8 cellular contexts compared by ENCODE assay signal in genomic region chr22:17121235-17122195, GRCh38. TPM values are rescaled to one million over a fixed set of nuclear protein-coding genes. Genes with fewer than 3 reads are reported as not detected.
A peak's percentile ranks its signal among the peaks of the same experiment; 100 is the strongest.
DNase-seq lines count a peak whose midpoint lies in the region; ATAC-seq and TF ChIP-seq lines count a peak whose summit lies in the region.

Gene TMEM121B (minus strand): TSS chr22:17121360. CDS start chr22:17121127, 233 bp downstream.

- no peaks in the 10 kb centered on the region for H3K27me3 ChIP-seq in Karpas-422 (ENCODE audit: low read length)

- no peak within 1 kb of the TSS for H3K9ac ChIP-seq in Karpas-422 (ENCODE audit: low read length)

- H2AFZ ChIP-seq in Karpas-422 (ENCODE audit: low read length) = no peak within 1 kb of the TSS

- no peak for TF ChIP-seq CTCF in choroid plexus epithelial cell (conservative IDR thresholded peaks at IDR 0.05; ENCODE audit: low read depth, low read length)

- H3K79me2 ChIP-seq in Karpas-422 (ENCODE audit: low read length) = no peaks in the 10 kb centered on the region

- no peaks in the 10 kb centered on the region for H3K9me2 ChIP-seq in Karpas-422 (replicated peaks; ENCODE audit: insufficient read depth, low read length)

- no peaks in the 10 kb centered on the region for H3K36me3 ChIP-seq in Karpas-422 (ENCODE audit: insufficient read depth, low read length)

- H3K4me1 ChIP-seq in Karpas-422 (ENCODE audit: low read length) = no peaks in the 10 kb centered on the region

- no peak within 1 kb of the TSS for H3K27ac ChIP-seq in Karpas-422 (ENCODE audit: low read length)

- no peaks in the 10 kb centered on the region for H3K9me3 ChIP-seq in Karpas-422 (ENCODE audit: low read length)

- in situ Hi-C loops in Caki2 (cut with HindIII; ENCODE audit: low pct_unique_long_range_greater_than_20kb, low sequenced_read_pairs) = no loop called here

- H3K4me3 ChIP-seq in Karpas-422 (ENCODE audit: low read length) (no peak within 1 kb of the TSS), choroid plexus epithelial cell (ENCODE audit: low read depth, low read length) (peak within 1 kb of the TSS; percentile 42)

- ATAC-seq in GM21737 (IDR thresholded peaks at IDR 0.05; ENCODE audit: unreplicated experiment) = no peak

- DNase-seq in Caki2 (ENCODE audit: low read depth) (peak; percentile 76), Karpas-422 (no peak), RPMI7951 (ENCODE audit: low read depth) (peak; percentile 4), choroid plexus epithelial cell (ENCODE audit: low read depth) (peak; percentile 44), kidney tubule cell (ENCODE audit: low spot score) (peak; percentile 72), GM19238 (ENCODE audit: insufficient read length, low spot score) (no peak)
- peak; percentile 18 for DNase-seq in stimulated activated CD4-positive, alpha-beta T cell treated with anti-CD3 and anti-CD28 coated beads, Interleukin-4, amount 100 ng/mL, for 24 hours

- H4K20me1 ChIP-seq in Karpas-422 (ENCODE audit: insufficient read depth, low read depth, low read length) = peaks cover 4% of the 10 kb centered on the region; the same call in 1 of the 2 replicates

- peak within 1 kb of the TSS; percentile 38 for H3K4me2 ChIP-seq in Karpas-422 (ENCODE audit: low read depth, low read length, poor library complexity, severe bottlenecking)

RNA-seq across cellular contexts. Expression of gene TMEM121B, which starts in this region (rescaled TPM):
- total RNA-seq in Caki2 (2014; rRNA removed; shearing (Covaris generic); ENCODE audit: low replicate concordance) = 0.14 and 0.17 TPM in 2 replicates
- total RNA-seq in Karpas-422 (2014; rRNA removed; shearing (Covaris generic); ENCODE audit: low replicate concordance) = 0.04 and 0.76 TPM in 2 replicates
- total RNA-seq in RPMI7951 (2014; rRNA removed; shearing (Covaris generic)) = not detected in 2 replicates

Comparison
In these comparisons a context has a peak if more than half of its experiments do, and no peak if none do; other contexts are left out.
1. Peak in DNase-seq in Caki2; RNA of the gene not detected or under 1 TPM.
2. Peak in DNase-seq in RPMI7951; RNA of the gene not detected or under 1 TPM.
3. DNase-seq: peak in choroid plexus epithelial cell (single experiment), kidney tubule cell (single experiment) and stimulated activated CD4-positive, alpha-beta T cell treated with anti-CD3 and anti-CD28 coated beads, Interleukin-4, amount 100 ng/mL, for 24 hours (single experiment); none in Karpas-422 (single experiment) and GM19238 (single experiment).